ENCODE assay signal across 21 cellular contexts in the genomic region with DNA sequence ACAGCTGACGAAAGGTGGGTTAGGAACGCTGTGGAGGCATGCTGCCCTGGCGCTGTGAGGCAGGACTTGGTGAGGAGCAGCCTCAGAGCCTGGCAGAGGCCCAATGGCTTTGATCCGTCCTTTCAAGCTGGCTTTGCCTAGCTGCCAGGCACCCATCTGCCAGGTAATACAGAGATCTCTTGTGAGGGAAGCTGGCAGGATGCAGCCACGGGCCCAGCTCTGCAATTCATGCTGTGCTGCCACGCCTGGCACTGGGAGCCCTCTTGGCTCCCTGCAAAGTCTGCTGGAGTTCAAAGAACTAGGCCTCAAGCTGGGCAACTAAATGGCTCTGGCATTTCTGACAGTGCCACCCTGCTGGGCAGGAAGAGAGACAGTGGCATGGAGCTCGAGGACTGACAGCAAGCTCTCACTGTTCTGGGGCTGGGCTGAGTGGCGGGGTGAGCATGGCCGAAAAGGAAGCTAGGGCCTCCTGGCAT. TPM values are rescaled to one million over a fixed set of nuclear protein-coding genes. Genes with fewer than 3 reads are reported as not detected.
DNase-seq lines count a peak whose midpoint lies in the region; ATAC-seq and TF ChIP-seq lines count a peak whose summit lies in the region.
"Had no signal": no experiment of that assay in that cellular context is flagged by ENCODE, and none has a peak within 500 bp of the region (broad histone marks: within the 10 kb centered on the region; RNA-seq: fewer than 3 reads in every experiment).

No MANE protein-coding gene starts in this region.

- no peak for ATAC-seq in Right ventricle myocardium superior (ENCODE audit: poor library complexity)
- ATAC-seq in stimulated activated naive CD8-positive, alpha-beta T cell treated with anti-CD3 and anti-CD28 coated beads, Interleukin-15, Interleukin-2, amounts not matched to agents 100 U/mL and 50 U/mL, for 24 hours, result no peak
- ATAC-seq: HCT116; stimulated activated memory B cell treated with anti-CD40 and anti-IgM and Interleukin-4, amounts not matched to agents 10 μg/mL and 1 μg/mL and 100 μg/mL, for 72 hours had no signal

- no peak overlapping the region for H3K4me3 ChIP-seq in stomach
- H3K4me3 ChIP-seq: tibial nerve had no signal

- no peaks in the 10 kb centered on the region for H3K36me3 ChIP-seq in stomach
- H3K36me3 ChIP-seq: tibial nerve, WERI-Rb-1 had no signal

- intact Hi-C loops in cardiac septum (cut with DNase I) (no loop called here), Right ventricle myocardium superior (cut with DNase I) (no loop called here), stomach (cut with DNase I; ENCODE audit: low total_unique reads) (no loop called here)

- peaks cover 3 to 19% (median 17%) of the 10 kb centered on the region in 4 donors for H3K9me3 ChIP-seq in stomach

- TF ChIP-seq POLR2A in stomach (IDR thresholded peaks at IDR 0.05), result no peak

- WGBS in stomach, 5 donors, result 65 to 74% (median 68%) methylated on average over 8 to 9 of the region's 9 CpGs

- TF ChIP-seq CTCF in stomach (IDR thresholded peaks at IDR 0.05), result no peak

- peak; percentile 27 for DNase-seq in cardiac septum (ENCODE audit: low spot score)
- no peak for DNase-seq in Right ventricle myocardium superior
- DNase-seq in NCI-H345 (lab: John Stamatoyannopoulos, UW), result peak; percentile 90
- peak; percentile 33 for DNase-seq in globus pallidus (ENCODE audit: low spot score)
- no peak for DNase-seq in stomach
- DNase-seq in stimulated activated naive CD8-positive, alpha-beta T cell treated with anti-CD3 and anti-CD28 coated beads, Interleukin-15, Interleukin-2, amounts not matched to agents 100 U/mL and 50 U/mL, for 24 hours, result no peak
- DNase-seq in SKM-1 (lab: John Stamatoyannopoulos, UW; ENCODE audit: unreplicated experiment), result no peak
- no peak for DNase-seq in NCI-H526 (lab: John Stamatoyannopoulos, UW)
- DNase-seq: activated CD4-positive, alpha-beta memory T cell treated with anti-CD3 and anti-CD28 coated beads for 36 hours; activated naive CD4-positive, alpha-beta T cell treated with anti-CD3 and anti-CD28 coated beads for 36 hours; activated T-cell treated with anti-CD3 and anti-CD28 coated beads, Interleukin-2, amount 50 U/mL, for 24 hours; EL; KBM-7; NCI-H1105; SIG-M5; WERI-Rb-1 had no signal

- no peak overlapping the region for H3K27ac ChIP-seq in stomach
- H3K27ac ChIP-seq: epithelial cell of prostate, tibial nerve, WERI-Rb-1 had no signal

- H3K27me3 ChIP-seq in stomach, result peaks cover 0 to 41% (median 0%) of the 10 kb centered on the region in 3 donors

- no peak for TF ChIP-seq EP300 in stomach (IDR thresholded peaks at IDR 0.05)

- no peaks in the 10 kb centered on the region for H3K4me1 ChIP-seq in stomach
- H3K4me1 ChIP-seq: tibial nerve had no signal

RNA-seq across cellular contexts. Expression of gene IQSEC3, which starts 18.7 kb away (rescaled TPM):
- total RNA-seq in cardiac septum (0.86 TPM), Right ventricle myocardium superior (1.5 TPM), stomach (1 to 10 TPM in 1 of 5 donors, under 1 TPM in 2, not detected in 2; 0.45 to 1.0 (median 0.73) TPM)
- 1 to 10 TPM in 2 of 3 donors, under 1 TPM in 1; 0.08 to 1.7 (median 1.6) TPM for polyA plus RNA-seq in stomach
- total RNA-seq: OCI-LY7 had no signal

Comparison
In these comparisons a context has a peak if more than half of its experiments do, and no peak if none do; other contexts are left out.
1. DNase-seq: peak in cardiac septum (single experiment), NCI-H345 (single experiment) and globus pallidus (single experiment); none in Right ventricle myocardium superior (single experiment), stomach (single experiment), stimulated activated naive CD8-positive, alpha-beta T cell treated with anti-CD3 and anti-CD28 coated beads, Interleukin-15, Interleukin-2, amounts not matched to agents 100 U/mL and 50 U/mL, for 24 hours (single experiment), SKM-1 (single experiment) and NCI-H526 (0 of 2).